In genomic region chr5:40687316-40687715, GRCh38 we compare ENCODE assay signal across 13 cellular contexts. TPM values are rescaled to one million over a fixed set of nuclear protein-coding genes. Genes with fewer than 3 reads are reported as not detected.
DNase-seq lines count a peak whose midpoint lies in the region; ATAC-seq and TF ChIP-seq lines count a peak whose summit lies in the region.
"Had no signal": no experiment of that assay in that cellular context is flagged by ENCODE, and none has a peak within 500 bp of the region (broad histone marks: within the 10 kb centered on the region; RNA-seq: fewer than 3 reads in every experiment).

No MANE protein-coding gene starts in this region.

- H3K27me3 ChIP-seq in CD8-positive, alpha-beta memory T cell (ENCODE audit: insufficient read depth, low read length, poor library complexity, severe bottlenecking) = no peaks in the 10 kb centered on the region
- H3K27me3 ChIP-seq in duodenal mucosa (ENCODE audit: control insufficient read depth in 1 of 2, insufficient read depth in 2 of 2, low read length in 2 of 2) (no peaks in the 10 kb centered on the region), skeletal muscle satellite cell (ENCODE audit: control insufficient read depth, insufficient read depth, low read length) (no peaks in the 10 kb centered on the region), GM23338 (ENCODE audit: insufficient read depth) (peaks cover 15% of the 10 kb centered on the region)

- peak overlapping the region; percentile 72 to 96 (median 94) for H3K27ac Mint-ChIP-seq in CD8-positive, alpha-beta memory T cell
- no peak overlapping the region for H3K27ac Mint-ChIP-seq in GM23338

- peaks cover 9% of the 10 kb centered on the region for H3K36me3 ChIP-seq in CD8-positive, alpha-beta memory T cell (ENCODE audit: insufficient read depth, low read length)
- H3K36me3 ChIP-seq in duodenal mucosa (ENCODE audit: control insufficient read depth in 1 of 2, insufficient read depth in 2 of 2, low read length in 2 of 2) (peaks cover 21% of the 10 kb centered on the region in 2 donors), skeletal muscle satellite cell (ENCODE audit: insufficient read depth, low read length) (peaks cover 50% of the 10 kb centered on the region), GM23338 (ENCODE audit: insufficient read depth) (no peaks in the 10 kb centered on the region)

- H4K20me1 ChIP-seq in GM23338 (replicated peaks; ENCODE audit: insufficient read depth) = 0 out of 2 replicates have a peak, but pooled peaks cover 5% of the 10 kb centered on the region

- CTCF ChIA-PET in CD8-positive, alpha-beta memory T cell (lab: Charles Lee) = interaction anchor here (1.1 to 2.3 kb wide), 2 partner anchors 246 to 739 kb away, joined by 3 to 13 read pairs; no protein-coding TSS in a partner anchor
- CTCF ChIA-PET in RWPE1 (lab: Yijun Ruan, JAX) = interaction anchor here (0.7 kb wide), 1 partner anchor 1075 kb away, joined by 3 read pairs; no protein-coding TSS in a partner anchor

- no peak for ATAC-seq in HG02571 (IDR thresholded peaks at IDR 0.05; ENCODE audit: unreplicated experiment)
- ATAC-seq in GM23338 = no peak

- H3K4me3 ChIP-seq in CD8-positive, alpha-beta memory T cell (ENCODE audit: low read length) = peak overlapping the region; percentile 1
- H3K4me3 ChIP-seq in duodenal mucosa (ENCODE audit: low read depth in 1 of 2, low read length in 2 of 2) = peak overlapping the region; percentile 32 to 53
- H3K4me3 ChIP-seq in skeletal muscle satellite cell (ENCODE audit: low read length) = peak overlapping the region; percentile 43
- H3K4me3 ChIP-seq in GM23338 = no peak overlapping the region

- peaks cover 8 to 89% (median 16%) of the 10 kb centered on the region in 3 donors for H3K36me3 Mint-ChIP-seq in CD8-positive, alpha-beta memory T cell
- H3K36me3 Mint-ChIP-seq in GM23338 (ENCODE audit: low read depth) = no peaks in the 10 kb centered on the region

- H3K9me3 ChIP-seq in CD8-positive, alpha-beta memory T cell (ENCODE audit: low read length) = no peaks in the 10 kb centered on the region
- H3K9me3 ChIP-seq in duodenal mucosa (ENCODE audit: control insufficient read depth in 1 of 2, low read length in 2 of 2) (no peaks in the 10 kb centered on the region), skeletal muscle satellite cell (replicated peaks; ENCODE audit: low read length) (no peaks in the 10 kb centered on the region)

- H3K4me1 Mint-ChIP-seq in CD8-positive, alpha-beta memory T cell = peaks cover 79 to 90% (median 88%) of the 10 kb centered on the region in 3 donors
- H3K4me1 Mint-ChIP-seq in GM23338 = peaks cover under 1% of the 10 kb centered on the region; the same call in 2 of the 3 replicates

- peak in 2 of 5 donors; percentile 21 to 39 for DNase-seq in CD8-positive, alpha-beta memory T cell
- DNase-seq in RWPE1 (ENCODE audit: low spot score) (no peak), ecto neural progenitor cell (ENCODE audit: low spot score) (no peak), GM23338 (ENCODE audit: low spot score) (no peak), NCI-H1105 treated with DMSO at 0.1 percent for 48 hours (lab: John Stamatoyannopoulos, UW) (no peak)
- DNase-seq: central memory CD4-positive, alpha-beta T cell; DMS 273 treated with DMSO at 0.1 percent for 48 hours; midbrain; NCI-H2081; stimulated activated CD4-positive, alpha-beta T cell treated with anti-CD3 and anti-CD28 coated beads, Interleukin-12 subunit alpha, Interleukin-12 subunit beta, amount 100 ng/mL, for 4 hours had no signal

- H3K9ac ChIP-seq in duodenal mucosa (ENCODE audit: low read depth in 1 of 2, low read length in 2 of 2) (peak overlapping the region; percentile 16 to 34), skeletal muscle satellite cell (ENCODE audit: low read depth, low read length) (peak overlapping the region; percentile 62)

- no peaks in the 10 kb centered on the region for H3K27me3 Mint-ChIP-seq in CD8-positive, alpha-beta memory T cell
- peaks cover 13% of the 10 kb centered on the region for H3K27me3 Mint-ChIP-seq in GM23338 (ENCODE audit: insufficient read depth, low read depth, poor library complexity)

- peak overlapping the region; percentile 91 to 100 (median 98) for H3K4me3 Mint-ChIP-seq in CD8-positive, alpha-beta memory T cell
- no peak overlapping the region for H3K4me3 Mint-ChIP-seq in GM23338

- no peaks in the 10 kb centered on the region for H3F3A ChIP-seq in GM23338 (replicated peaks; ENCODE audit: low read depth)

- H3K9me3 Mint-ChIP-seq in CD8-positive, alpha-beta memory T cell = no peaks in the 10 kb centered on the region
- no peaks in the 10 kb centered on the region for H3K9me3 Mint-ChIP-seq in GM23338

- no peaks in the 10 kb centered on the region for H3K9me2 ChIP-seq in GM23338 (ENCODE audit: insufficient read depth)

- H3K27ac ChIP-seq in CD8-positive, alpha-beta memory T cell (ENCODE audit: low read depth, low read length) = no peak overlapping the region
- peak overlapping the region; percentile 51 for H3K27ac ChIP-seq in RWPE1
- no peak overlapping the region for H3K27ac ChIP-seq in duodenal mucosa (ENCODE audit: low read depth, low read length)
- no peak overlapping the region for H3K27ac ChIP-seq in GM23338 (ENCODE audit: low read depth)

- no peak for TF ChIP-seq CTCF in RWPE1 (conservative IDR thresholded peaks at IDR 0.05; ENCODE audit: low read depth)
- TF ChIP-seq CTCF in GM23338 (conservative IDR thresholded peaks at IDR 0.05; ENCODE audit: low read depth in 2 of 2) = no peak

- H3K4me2 ChIP-seq in skeletal muscle satellite cell (ENCODE audit: low read length) = peak overlapping the region; percentile 71
- H3K4me2 ChIP-seq in GM23338 = no peak overlapping the region

- no peaks in the 10 kb centered on the region for H3K79me2 ChIP-seq in GM23338 (replicated peaks; ENCODE audit: insufficient read depth)

- H2AFZ ChIP-seq in GM23338 = no peak overlapping the region

- H3K4me1 ChIP-seq in CD8-positive, alpha-beta memory T cell (ENCODE audit: insufficient read depth, low read length) = peaks cover 60% of the 10 kb centered on the region
- H3K4me1 ChIP-seq in duodenal mucosa (ENCODE audit: control insufficient read depth in 1 of 2, insufficient read depth in 2 of 2, low read length in 2 of 2) = peaks cover 36 to 52% of the 10 kb centered on the region in 2 donors
- peaks cover 53% of the 10 kb centered on the region for H3K4me1 ChIP-seq in skeletal muscle satellite cell (ENCODE audit: control insufficient read depth, insufficient read depth, low read length)
- 0 out of 2 replicates have a peak, but pooled peaks cover 2% of the 10 kb centered on the region for H3K4me1 ChIP-seq in GM23338 (ENCODE audit: insufficient read depth)

- POLR2A ChIA-PET in CD8-positive, alpha-beta memory T cell (lab: Charles Lee) = no interaction called here
- POLR2A ChIA-PET in RWPE1 (lab: Yijun Ruan, JAX; ENCODE audit: low non-redundant PET) = no interaction called here

TF ChIP-seq in GM23338, 12 proteins besides CTCF, POLR2A, EP300 and RAD21 (continues in another document):
- TF ChIP-seq, protein P1, sequence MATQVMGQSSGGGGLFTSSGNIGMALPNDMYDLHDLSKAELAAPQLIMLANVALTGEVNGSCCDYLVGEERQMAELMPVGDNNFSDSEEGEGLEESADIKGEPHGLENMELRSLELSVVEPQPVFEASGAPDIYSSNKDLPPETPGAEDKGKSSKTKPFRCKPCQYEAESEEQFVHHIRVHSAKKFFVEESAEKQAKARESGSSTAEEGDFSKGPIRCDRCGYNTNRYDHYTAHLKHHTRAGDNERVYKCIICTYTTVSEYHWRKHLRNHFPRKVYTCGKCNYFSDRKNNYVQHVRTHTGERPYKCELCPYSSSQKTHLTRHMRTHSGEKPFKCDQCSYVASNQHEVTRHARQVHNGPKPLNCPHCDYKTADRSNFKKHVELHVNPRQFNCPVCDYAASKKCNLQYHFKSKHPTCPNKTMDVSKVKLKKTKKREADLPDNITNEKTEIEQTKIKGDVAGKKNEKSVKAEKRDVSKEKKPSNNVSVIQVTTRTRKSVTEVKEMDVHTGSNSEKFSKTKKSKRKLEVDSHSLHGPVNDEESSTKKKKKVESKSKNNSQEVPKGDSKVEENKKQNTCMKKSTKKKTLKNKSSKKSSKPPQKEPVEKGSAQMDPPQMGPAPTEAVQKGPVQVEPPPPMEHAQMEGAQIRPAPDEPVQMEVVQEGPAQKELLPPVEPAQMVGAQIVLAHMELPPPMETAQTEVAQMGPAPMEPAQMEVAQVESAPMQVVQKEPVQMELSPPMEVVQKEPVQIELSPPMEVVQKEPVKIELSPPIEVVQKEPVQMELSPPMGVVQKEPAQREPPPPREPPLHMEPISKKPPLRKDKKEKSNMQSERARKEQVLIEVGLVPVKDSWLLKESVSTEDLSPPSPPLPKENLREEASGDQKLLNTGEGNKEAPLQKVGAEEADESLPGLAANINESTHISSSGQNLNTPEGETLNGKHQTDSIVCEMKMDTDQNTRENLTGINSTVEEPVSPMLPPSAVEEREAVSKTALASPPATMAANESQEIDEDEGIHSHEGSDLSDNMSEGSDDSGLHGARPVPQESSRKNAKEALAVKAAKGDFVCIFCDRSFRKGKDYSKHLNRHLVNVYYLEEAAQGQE (IDR thresholded peaks at IDR 0.05; ENCODE audit: unreplicated experiment) = no peak
- no peak for TF ChIP-seq NANOG (IDR thresholded peaks at IDR 0.05; ENCODE audit: borderline replicate concordance)
- TF ChIP-seq STAT1 (IDR thresholded peaks at IDR 0.05; ENCODE audit: unreplicated experiment) = no peak
- no peak for TF ChIP-seq EZH2 (IDR thresholded peaks at IDR 0.05; ENCODE audit: low read depth, unreplicated experiment)

RNA-seq across cellular contexts. Expression of gene PTGER4, which starts 7.6 kb away (rescaled TPM):
- 10 to 100 TPM; 49.5 to 53.9 TPM for total RNA-seq in CD8-positive, alpha-beta memory T cell
- 84.1 TPM for polyA plus RNA-seq in CD8-positive, alpha-beta memory T cell
- 20.8 and 27.7 TPM in 2 replicates for total RNA-seq in skeletal muscle satellite cell (2012; rRNA removed)
- 4.4 and 4.7 TPM in 2 replicates for total RNA-seq in GM23338 (2014; rRNA removed; shearing (Covaris generic))
- polyA plus RNA-seq in GM23338 (2016; fragmentation: Nextera tagmentation; extraction: Ambion mirVana) = 0.82 and 1.1 TPM in 2 replicates
